9 cellular contexts compared by ENCODE assay signal in the genomic region with DNA sequence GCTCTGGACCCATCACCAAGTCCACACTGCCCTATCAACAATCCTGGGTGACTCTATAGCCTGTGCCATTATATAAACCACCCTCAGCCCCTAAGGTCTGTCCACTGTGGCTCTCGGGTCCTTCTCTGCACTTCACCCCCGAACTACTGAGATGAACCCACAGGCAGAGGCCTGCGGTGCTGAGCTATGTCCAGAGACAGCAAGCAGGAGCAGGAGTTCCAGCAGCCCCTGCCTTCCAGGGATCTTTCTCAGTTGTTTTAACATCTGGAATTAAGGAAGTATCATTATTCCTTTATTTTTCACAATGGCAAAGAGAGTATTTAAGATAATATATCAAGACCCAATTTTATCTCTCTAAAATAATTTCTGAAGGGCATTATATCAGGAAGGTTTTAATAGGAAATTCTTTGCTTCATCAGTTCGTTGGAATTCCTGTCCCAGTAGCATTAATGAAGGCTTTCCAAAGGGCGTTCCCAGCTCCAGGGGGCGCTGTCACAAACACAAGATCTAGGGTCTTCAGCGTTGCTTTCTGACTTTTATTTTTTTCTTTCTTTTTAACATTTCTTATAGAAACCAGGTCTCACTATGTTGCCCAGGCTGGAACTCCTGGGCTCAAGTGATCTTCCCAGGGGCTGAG. TPM values are rescaled to one million over a fixed set of nuclear protein-coding genes. Genes with fewer than 3 reads are reported as not detected.
DNase-seq lines count a peak whose midpoint lies in the region; ATAC-seq and TF ChIP-seq lines count a peak whose summit lies in the region.
"Had no signal": no experiment of that assay in that cellular context is flagged by ENCODE, and none has a peak within 500 bp of the region (broad histone marks: within the 10 kb centered on the region; RNA-seq: fewer than 3 reads in every experiment).

No MANE protein-coding gene starts in this region.

- H3K36me3 ChIP-seq in SJSA1 = peaks cover 81% of the 10 kb centered on the region
- H3K36me3 ChIP-seq in stomach = peaks cover 10 to 66% (median 46%) of the 10 kb centered on the region in 4 donors

- no peak for TF ChIP-seq EP300 in stomach (IDR thresholded peaks at IDR 0.05)

- H3K27me3 ChIP-seq in SJSA1 (replicated peaks) (no peaks in the 10 kb centered on the region), stomach (no peaks in the 10 kb centered on the region)

- POLR2A ChIA-PET in activated CD8-positive, alpha-beta T cell treated with anti-CD3 and anti-CD28 coated beads for 36 hours (lab: Charles Lee) = no interaction called here
- POLR2A ChIA-PET in activated CD8-positive, alpha-beta T cell treated with anti-CD3 and anti-CD28 coated beads, Interleukin-2, amount 10 ng/mL, durations not matched to agents 7 days and 5 days (lab: Charles Lee) = no interaction called here

- ATAC-seq in activated CD8-positive, alpha-beta T cell treated with anti-CD3 and anti-CD28 coated beads for 36 hours = no peak
- no peak for ATAC-seq in activated CD8-positive, alpha-beta T cell treated with anti-CD3 and anti-CD28 coated beads, Interleukin-2, amount 10 ng/mL, durations not matched to agents 7 days and 5 days
- ATAC-seq in GM19467 (IDR thresholded peaks at IDR 0.05; ENCODE audit: unreplicated experiment) = no peak

- H3K27ac ChIP-seq in SJSA1 = no peak overlapping the region
- peak overlapping the region in 3 of 5 donors; percentile 13 to 74 (median 33) for H3K27ac ChIP-seq in stomach

- intact Hi-C loops in activated CD8-positive, alpha-beta T cell treated with anti-CD3 and anti-CD28 coated beads for 36 hours (cut with micrococcal nuclease) = no loop called here
- intact Hi-C loops in cardiac septum (cut with DNase I) = no loop called here
- intact Hi-C loops in stomach (cut with DNase I; ENCODE audit: low total_unique reads) = no loop called here

- H3K36me3 Mint-ChIP-seq in activated CD8-positive, alpha-beta T cell treated with anti-CD3 and anti-CD28 coated beads for 36 hours (ENCODE audit: low read depth) = peaks cover 23% of the 10 kb centered on the region
- H3K36me3 Mint-ChIP-seq in activated CD8-positive, alpha-beta T cell treated with anti-CD3 and anti-CD28 coated beads, Interleukin-2, amount 10 ng/mL, durations not matched to agents 7 days and 5 days (ENCODE audit: low read depth) = peaks cover 32% of the 10 kb centered on the region

- H3K27ac Mint-ChIP-seq in activated CD8-positive, alpha-beta T cell treated with anti-CD3 and anti-CD28 coated beads for 36 hours = no peak overlapping the region
- H3K27ac Mint-ChIP-seq in activated CD8-positive, alpha-beta T cell treated with anti-CD3 and anti-CD28 coated beads, Interleukin-2, amount 10 ng/mL, durations not matched to agents 7 days and 5 days = no peak overlapping the region

- DNase-seq in activated CD8-positive, alpha-beta T cell treated with anti-CD3 and anti-CD28 coated beads for 36 hours = peak; percentile 23
- DNase-seq in activated CD8-positive, alpha-beta T cell treated with anti-CD3 and anti-CD28 coated beads, Interleukin-2, amount 10 ng/mL, durations not matched to agents 7 days and 5 days = no peak
- DNase-seq in SJSA1 (ENCODE audit: low read depth in 1 of 2, low spot score in 2 of 2) = peak; percentile 40 to 64
- peak; percentile 68 for DNase-seq in cardiac septum (ENCODE audit: low spot score)
- DNase-seq in stomach = no peak
- DNase-seq in T1000 (lab: John Stamatoyannopoulos, UW) = no peak
- no peak for DNase-seq in activated CD4-positive, alpha-beta T cell treated with anti-CD3 and anti-CD28 coated beads, Interleukin-2, amount 50 U/mL, for 48 hours

- peaks cover 10% of the 10 kb centered on the region for H3K9me3 Mint-ChIP-seq in activated CD8-positive, alpha-beta T cell treated with anti-CD3 and anti-CD28 coated beads for 36 hours
- peaks cover 1% of the 10 kb centered on the region for H3K9me3 Mint-ChIP-seq in activated CD8-positive, alpha-beta T cell treated with anti-CD3 and anti-CD28 coated beads, Interleukin-2, amount 10 ng/mL, durations not matched to agents 7 days and 5 days (ENCODE audit: insufficient read depth)

- TF ChIP-seq POLR2A in stomach (IDR thresholded peaks at IDR 0.05) = no peak

- peak; percentile 56 for TF ChIP-seq CTCF in activated CD8-positive, alpha-beta T cell treated with anti-CD3 and anti-CD28 coated beads for 36 hours (IDR thresholded peaks at IDR 0.05)
- TF ChIP-seq CTCF in stomach (IDR thresholded peaks at IDR 0.05) = peak in 3 of 7 experiments; percentile 25 to 65 (median 53)

- no peak overlapping the region for H3K4me3 Mint-ChIP-seq in activated CD8-positive, alpha-beta T cell treated with anti-CD3 and anti-CD28 coated beads for 36 hours
- H3K4me3 Mint-ChIP-seq in activated CD8-positive, alpha-beta T cell treated with anti-CD3 and anti-CD28 coated beads, Interleukin-2, amount 10 ng/mL, durations not matched to agents 7 days and 5 days = no peak overlapping the region

- no peaks in the 10 kb centered on the region for H3K27me3 Mint-ChIP-seq in activated CD8-positive, alpha-beta T cell treated with anti-CD3 and anti-CD28 coated beads for 36 hours
- no peaks in the 10 kb centered on the region for H3K27me3 Mint-ChIP-seq in activated CD8-positive, alpha-beta T cell treated with anti-CD3 and anti-CD28 coated beads, Interleukin-2, amount 10 ng/mL, durations not matched to agents 7 days and 5 days (ENCODE audit: low read depth)

- 49 to 64% (median 54%) methylated on average over 7 of the region's 7 CpGs for WGBS in stomach, 5 donors

- peaks cover 18% of the 10 kb centered on the region for H3K4me1 Mint-ChIP-seq in activated CD8-positive, alpha-beta T cell treated with anti-CD3 and anti-CD28 coated beads for 36 hours (ENCODE audit: low read depth)
- H3K4me1 Mint-ChIP-seq in activated CD8-positive, alpha-beta T cell treated with anti-CD3 and anti-CD28 coated beads, Interleukin-2, amount 10 ng/mL, durations not matched to agents 7 days and 5 days (ENCODE audit: low read depth) = peaks cover 9% of the 10 kb centered on the region

- H3K4me1 ChIP-seq in SJSA1 (replicated peaks) (peaks cover 10% of the 10 kb centered on the region; the same call in 1 of the 2 replicates), stomach (peaks cover 32 to 76% (median 47%) of the 10 kb centered on the region in 4 donors)

- H3K4me3 ChIP-seq in SJSA1 (no peak overlapping the region), stomach (no peak overlapping the region)

- CTCF ChIA-PET in activated CD8-positive, alpha-beta T cell treated with anti-CD3 and anti-CD28 coated beads for 36 hours (lab: Charles Lee) = interaction anchor here (1.0 to 2.7 kb wide), 4 partner anchors 28 to 308 kb away, joined by 3 to 11 read pairs (median 4); a partner anchor contains a TSS
- CTCF ChIA-PET in activated CD8-positive, alpha-beta T cell treated with anti-CD3 and anti-CD28 coated beads, Interleukin-2, amount 10 ng/mL, durations not matched to agents 7 days and 5 days (lab: Charles Lee) = interaction anchor here (0.8 to 1.8 kb wide), 2 partner anchors 12 to 28 kb away, joined by 3 to 8 read pairs; no protein-coding TSS in a partner anchor

- no peaks in the 10 kb centered on the region for H3K9me3 ChIP-seq in SJSA1 (replicated peaks)
- H3K9me3 ChIP-seq in stomach = peaks cover 0 to 6% (median 3%) of the 10 kb centered on the region in 4 donors

RNA-seq across cellular contexts. Expression of a gene that starts 27.3 kb away (rescaled TPM):
- 10 to 100 TPM; 35.2 to 35.9 TPM for total RNA-seq in activated CD8-positive, alpha-beta T cell treated with anti-CD3 and anti-CD28 coated beads for 36 hours
- total RNA-seq in activated CD8-positive, alpha-beta T cell treated with anti-CD3 and anti-CD28 coated beads, Interleukin-2, amount 10 ng/mL, durations not matched to agents 7 days and 5 days = 10 to 100 TPM; 64.3 to 66.7 TPM
- total RNA-seq in SJSA1 (2014; rRNA removed; shearing (Covaris generic)) = 241 and 272 TPM in 2 replicates
- total RNA-seq in cardiac septum (46.7 TPM), stomach (100 to 1,000 TPM; 125 to 456 (median 251) TPM)
- polyA plus RNA-seq in stomach = 10 to 100 TPM; 34.4 to 79.6 (median 74.6) TPM

RNA-seq across cellular contexts. Expression of a gene that starts 45.0 kb away (rescaled TPM):
- total RNA-seq in activated CD8-positive, alpha-beta T cell treated with anti-CD3 and anti-CD28 coated beads for 36 hours = not detected
- not detected for total RNA-seq in activated CD8-positive, alpha-beta T cell treated with anti-CD3 and anti-CD28 coated beads, Interleukin-2, amount 10 ng/mL, durations not matched to agents 7 days and 5 days
- not detected in 2 replicates for total RNA-seq in SJSA1 (2014; rRNA removed; shearing (Covaris generic))
- total RNA-seq in cardiac septum (not detected), stomach (not detected)
- polyA plus RNA-seq in stomach = not detected
- total RNA-seq: T-helper 2 cell treated with Interferon-gamma antibody and Interleukin-4, amounts not matched to agents 100 ng/mL and 5 ng/mL, for 36 hours had no signal

Comparison
In these comparisons a context has a peak if more than half of its experiments do, and no peak if none do; other contexts are left out.
1. DNase-seq: peak in activated CD8-positive, alpha-beta T cell treated with anti-CD3 and anti-CD28 coated beads for 36 hours (single experiment), SJSA1 (2 of 2) and cardiac septum (single experiment); none in activated CD8-positive, alpha-beta T cell treated with anti-CD3 and anti-CD28 coated beads, Interleukin-2, amount 10 ng/mL, durations not matched to agents 7 days and 5 days (single experiment), stomach (single experiment), T1000 (single experiment) and activated CD4-positive, alpha-beta T cell treated with anti-CD3 and anti-CD28 coated beads, Interleukin-2, amount 50 U/mL, for 48 hours (0 of 2).